In genomic region chr10:129462257-129462795, GRCh38 we compare ENCODE assay signal across 1 cellular context.
TF ChIP-seq lines count a peak whose summit lies in the region.

No MANE protein-coding gene starts in this region.

TF ChIP-seq in HepG2, 621 proteins besides CTCF, POLR2A, EP300 and RAD21 (continued from another document and continues in another):
- TF ChIP-seq SNAPC4 (CRISPR knock-in tag; IDR thresholded peaks at IDR 0.05) (no peak), ZNF557 (CRISPR knock-in tag; IDR thresholded peaks at IDR 0.05) (no peak), MEF2D (CRISPR knock-in tag; IDR thresholded peaks at IDR 0.05) (peak; percentile 87), POLR2AphosphoS5 (IDR thresholded peaks at IDR 0.05; ENCODE audit: low read depth, low read length) (no peak), ZNF430 (CRISPR knock-in tag; IDR thresholded peaks at IDR 0.05) (0 out of 2 replicates have a peak, but pooled peaks have one; percentile 19), ARID2 (CRISPR knock-in tag; IDR thresholded peaks at IDR 0.05; ENCODE audit: borderline replicate concordance) (no peak), PTBP1 (IDR thresholded peaks at IDR 0.05; ENCODE audit: low read depth, low read length, poor library complexity, severe bottlenecking) (no peak), ATF7-NPFF (CRISPR knock-in tag; IDR thresholded peaks at IDR 0.05; ENCODE audit: low read depth) (no peak), SSRP1 (CRISPR knock-in tag; IDR thresholded peaks at IDR 0.05) (no peak; the same call in 1 of the 2 replicates), ZNF331 (CRISPR knock-in tag; IDR thresholded peaks at IDR 0.05) (peak; percentile 72; the same call in 1 of the 2 replicates), RELA (CRISPR knock-in tag; IDR thresholded peaks at IDR 0.05) (no peak), NONO (IDR thresholded peaks at IDR 0.05) (no peak), NONO (CRISPR knock-in tag; conservative IDR thresholded peaks at IDR 0.05) (0 out of 2 replicates have a peak, but pooled peaks have one; percentile 31), SOX13 (IDR thresholded peaks at IDR 0.05) (peak; percentile 92), SOX13 (CRISPR knock-in tag; conservative IDR thresholded peaks at IDR 0.05 in 1 of 2, IDR thresholded peaks at IDR 0.05 in 1 of 2) (peak in 1 of 2 experiments; percentile 98; a peak in 2 of 4 replicates), ZNF18 (CRISPR knock-in tag; IDR thresholded peaks at IDR 0.05; ENCODE audit: insufficient replicate concordance) (peak; percentile 95), ZNF547 (CRISPR knock-in tag; IDR thresholded peaks at IDR 0.05) (0 out of 2 replicates have a peak, but pooled peaks have one; percentile 54), TFE3 (CRISPR knock-in tag; IDR thresholded peaks at IDR 0.05) (peak; percentile 12; the same call in 1 of the 2 replicates), SP5 (CRISPR knock-in tag; IDR thresholded peaks at IDR 0.05; ENCODE audit: borderline replicate concordance, low read depth) (peak; percentile 89), IRF1 (CRISPR knock-in tag; IDR thresholded peaks at IDR 0.05; ENCODE audit: low read depth) (no peak), ARNT (IDR thresholded peaks at IDR 0.05) (no peak), ZNF577 (CRISPR knock-in tag; IDR thresholded peaks at IDR 0.05; ENCODE audit: borderline replicate concordance, low read depth) (no peak), FOXJ3 (CRISPR knock-in tag; IDR thresholded peaks at IDR 0.05; ENCODE audit: borderline replicate concordance) (peak; percentile 65; the same call in 1 of the 2 replicates), DMTF1 (CRISPR knock-in tag; IDR thresholded peaks at IDR 0.05) (no peak), ZNF777 (CRISPR knock-in tag; IDR thresholded peaks at IDR 0.05) (no peak), TP53 (CRISPR knock-in tag; conservative IDR thresholded peaks at IDR 0.05) (no peak), SALL2 (CRISPR knock-in tag; IDR thresholded peaks at IDR 0.05) (no peak), ARID4A (CRISPR knock-in tag; IDR thresholded peaks at IDR 0.05; ENCODE audit: borderline replicate concordance) (no peak; the same call in 1 of the 2 replicates), HIVEP1 (CRISPR knock-in tag; IDR thresholded peaks at IDR 0.05) (no peak), PLRG1 (conservative IDR thresholded peaks at IDR 0.05) (no peak), HOXD1 (CRISPR knock-in tag; IDR thresholded peaks at IDR 0.05) (no peak), FOXA3 (CRISPR knock-in tag; IDR thresholded peaks at IDR 0.05) (peak; percentile 97), ZNF318 (CRISPR knock-in tag; IDR thresholded peaks at IDR 0.05) (no peak), CC2D1A (CRISPR knock-in tag; IDR thresholded peaks at IDR 0.05) (no peak), KDM1A (CRISPR knock-in tag; IDR thresholded peaks at IDR 0.05) (no peak), ZFP37 (CRISPR knock-in tag; IDR thresholded peaks at IDR 0.05; ENCODE audit: borderline replicate concordance) (no peak)
